19 cellular contexts compared by ENCODE assay signal in genomic region chr20:45630366-45630765, GRCh38. TPM values are rescaled to one million over a fixed set of nuclear protein-coding genes. Genes with fewer than 3 reads are reported as not detected.
"Had no signal": no experiment of that assay in that cellular context is flagged by ENCODE, and none has a peak within 500 bp of the region (broad histone marks: within the 10 kb centered on the region; RNA-seq: fewer than 3 reads in every experiment).

No MANE protein-coding gene starts in this region.

- H3K9me3 ChIP-seq: esophagus muscularis mucosa, lower lobe of right lung had no signal

- H3K79me2 ChIP-seq: hepatocyte had no signal

- H3K27me3 ChIP-seq: brain microvascular endothelial cell, esophagus muscularis mucosa, hepatocyte had no signal

- H3K27ac Mint-ChIP-seq: activated naive CD4-positive, alpha-beta T cell treated with anti-CD3 and anti-CD28 coated beads for 36 hours; mesothelial cell of epicardium; nephron; stimulated activated naive B cell treated with anti-CD40 and anti-IgM and Interleukin-4, amounts not matched to agents 10 μg/mL and 1 μg/mL and 100 μg/mL, for 72 hours; T-helper 2 cell treated with Interferon-gamma antibody and Interleukin-4, amounts not matched to agents 5 μg/mL and 100 μg/mL, for 36 hours had no signal

- ATAC-seq: activated T-cell treated with anti-CD3 and anti-CD28 coated beads, Interleukin-2, amount 50 U/mL, for 4 hours had no signal

- FAIRE-seq: TTC549 had no signal

- H3K9me3 Mint-ChIP-seq: activated T-cell treated with anti-CD3 and anti-CD28 coated beads, Interleukin-2, amount 50 U/mL, for 4 hours; T-helper 2 cell treated with Interferon-gamma antibody and Interleukin-4, amounts not matched to agents 5 μg/mL and 100 μg/mL, for 36 hours had no signal

- H3K4me3 ChIP-seq: esophagus muscularis mucosa, hepatocyte, lower lobe of right lung had no signal

- DNase-seq: activated CD4-positive, alpha-beta T cell treated with anti-CD3 and anti-CD28 coated beads for 48 hours; activated CD4-positive, CD25-positive, alpha-beta regulatory T cell; activated CD8-positive, alpha-beta memory T cell treated with anti-CD3 and anti-CD28 coated beads, Interleukin-2, amount 50 U/mL, for 4 hours; activated naive CD4-positive, alpha-beta T cell treated with anti-CD3 and anti-CD28 coated beads for 36 hours; activated T-cell treated with anti-CD3 and anti-CD28 coated beads, Interleukin-2, amount 50 U/mL, for 4 hours; brain microvascular endothelial cell; cerebellar nuclear complex; effector CD4-positive, alpha-beta T cell; lower lobe of right lung; stimulated activated naive B cell treated with anti-CD40 and anti-IgM and Interleukin-4, amounts not matched to agents 10 μg/mL and 1 μg/mL and 100 μg/mL, for 72 hours had no signal

- H3K36me3 Mint-ChIP-seq: mesothelial cell of epicardium; stimulated activated naive B cell treated with anti-CD40 and anti-IgM and Interleukin-4, amounts not matched to agents 10 μg/mL and 1 μg/mL and 100 μg/mL, for 72 hours had no signal

- H3K4me2 ChIP-seq: hepatocyte had no signal

- H3K27ac ChIP-seq: brain microvascular endothelial cell, esophagus muscularis mucosa, hepatocyte, lower lobe of right lung had no signal

- H3K36me3 ChIP-seq: brain microvascular endothelial cell, esophagus muscularis mucosa, lower lobe of right lung had no signal

- H2AFZ ChIP-seq: hepatocyte had no signal

- H3K4me3 Mint-ChIP-seq: activated naive CD4-positive, alpha-beta T cell treated with anti-CD3 and anti-CD28 coated beads for 36 hours; activated T-cell treated with anti-CD3 and anti-CD28 coated beads, Interleukin-2, amount 50 U/mL, for 4 hours; mesothelial cell of epicardium; nephron; stimulated activated naive B cell treated with anti-CD40 and anti-IgM and Interleukin-4, amounts not matched to agents 10 μg/mL and 1 μg/mL and 100 μg/mL, for 72 hours; T-helper 2 cell treated with Interferon-gamma antibody and Interleukin-4, amounts not matched to agents 5 μg/mL and 100 μg/mL, for 36 hours had no signal

- H3K4me1 Mint-ChIP-seq: mesothelial cell of epicardium, nephron had no signal

RNA-seq across cellular contexts. Expression of gene WFDC9, which starts 0.7 kb away (rescaled TPM):
- total RNA-seq: activated naive CD4-positive, alpha-beta T cell treated with anti-CD3 and anti-CD28 coated beads for 36 hours; activated T-cell treated with anti-CD3 and anti-CD28 coated beads, Interleukin-2, amount 50 U/mL, for 4 hours; esophagus muscularis mucosa; fibroblast of villous mesenchyme; hepatocyte; lower lobe of right lung; mesothelial cell of epicardium; sciatic nerve had no signal
- polyA plus RNA-seq: hepatocyte, thymus had no signal

RNA-seq across cellular contexts. Expression of gene WFDC10A, which starts 0.8 kb away (rescaled TPM):
- total RNA-seq: activated naive CD4-positive, alpha-beta T cell treated with anti-CD3 and anti-CD28 coated beads for 36 hours; activated T-cell treated with anti-CD3 and anti-CD28 coated beads, Interleukin-2, amount 50 U/mL, for 4 hours; esophagus muscularis mucosa; fibroblast of villous mesenchyme; hepatocyte; lower lobe of right lung; mesothelial cell of epicardium; sciatic nerve had no signal
- polyA plus RNA-seq: hepatocyte had no signal

RNA-seq across cellular contexts. Expression of gene WFDC11, which starts 39.7 kb away (rescaled TPM):
- total RNA-seq: activated naive CD4-positive, alpha-beta T cell treated with anti-CD3 and anti-CD28 coated beads for 36 hours; activated T-cell treated with anti-CD3 and anti-CD28 coated beads, Interleukin-2, amount 50 U/mL, for 4 hours; esophagus muscularis mucosa; fibroblast of villous mesenchyme; hepatocyte; lower lobe of right lung; mesothelial cell of epicardium; sciatic nerve had no signal
- polyA plus RNA-seq: hepatocyte had no signal

RNA-seq across cellular contexts. Expression of gene WFDC8, which starts 51.3 kb away (rescaled TPM):
- total RNA-seq: activated naive CD4-positive, alpha-beta T cell treated with anti-CD3 and anti-CD28 coated beads for 36 hours; activated T-cell treated with anti-CD3 and anti-CD28 coated beads, Interleukin-2, amount 50 U/mL, for 4 hours; esophagus muscularis mucosa; fibroblast of villous mesenchyme; hepatocyte; lower lobe of right lung; mesothelial cell of epicardium; sciatic nerve had no signal
- polyA plus RNA-seq: hepatocyte, thymus had no signal
